ENCODE assay signal across 8 cellular contexts in genomic region chr15:101188517-101189340, GRCh38.
DNase-seq lines count a peak whose midpoint lies in the region; ATAC-seq and TF ChIP-seq lines count a peak whose summit lies in the region.

No MANE protein-coding gene starts in this region.

- H3K9me2 ChIP-seq in GM23248 (ENCODE audit: insufficient read depth), result no peaks in the 10 kb centered on the region

- H2AFZ ChIP-seq in GM23248, result no peak overlapping the region

- POLR2A ChIA-PET in CD4-positive, alpha-beta memory T cell (lab: Charles Lee; ENCODE audit: partially characterized antibody), result no interaction called here

- H3K4me2 ChIP-seq in GM23248 (ENCODE audit: unreplicated experiment), result peak overlapping the region; percentile 70

- no peaks in the 10 kb centered on the region for H4K20me1 ChIP-seq in GM23248 (ENCODE audit: insufficient read depth)

- in situ Hi-C loops in GM23248 (cut with MboI), result no loop called here

- peak; percentile 36 to 58 for ATAC-seq in left cardiac atrium

- CTCF ChIA-PET in CD4-positive, alpha-beta memory T cell (lab: Charles Lee; ENCODE audit: partially characterized antibody), result interaction anchor here (0.7 kb wide), 1 partner anchor 180 kb away, joined by 3 read pairs; no protein-coding TSS in a partner anchor

- no peaks in the 10 kb centered on the region for H3K27me3 Mint-ChIP-seq in CD4-positive, alpha-beta memory T cell
- H3K27me3 Mint-ChIP-seq in stimulated activated naive CD8-positive, alpha-beta T cell treated with anti-CD3 and anti-CD28 coated beads, Interleukin-15, Interleukin-2, amounts not matched to agents 100 ng/mL and 50 ng/mL, for 24 hours, result no peaks in the 10 kb centered on the region

- peak overlapping the region in 6 of 8 donors; percentile 2 to 47 (median 42) for H3K4me3 Mint-ChIP-seq in CD4-positive, alpha-beta memory T cell
- peak overlapping the region; percentile 65 for H3K4me3 Mint-ChIP-seq in stimulated activated naive CD8-positive, alpha-beta T cell treated with anti-CD3 and anti-CD28 coated beads, Interleukin-15, Interleukin-2, amounts not matched to agents 100 ng/mL and 50 ng/mL, for 24 hours

- peaks cover 34% of the 10 kb centered on the region for H3K4me1 ChIP-seq in CD4-positive, alpha-beta memory T cell (ENCODE audit: insufficient read depth, low read length)
- H3K4me1 ChIP-seq in GM23248 (ENCODE audit: insufficient read depth), result peaks cover 65% of the 10 kb centered on the region

- TF ChIP-seq CTCF in WI38 (IDR thresholded peaks at IDR 0.05; ENCODE audit: low read depth, low read length), result no peak

- peaks cover 100% of the 10 kb centered on the region for H3K79me2 ChIP-seq in GM23248 (ENCODE audit: insufficient read depth)

- peaks cover 0 to 4% of the 10 kb centered on the region in 2 donors for H3K36me3 Mint-ChIP-seq in CD4-positive, alpha-beta memory T cell
- peaks cover 28% of the 10 kb centered on the region for H3K36me3 Mint-ChIP-seq in stimulated activated naive CD8-positive, alpha-beta T cell treated with anti-CD3 and anti-CD28 coated beads, Interleukin-15, Interleukin-2, amounts not matched to agents 100 ng/mL and 50 ng/mL, for 24 hours (ENCODE audit: low read depth)

- H3K9me3 Mint-ChIP-seq in CD4-positive, alpha-beta memory T cell, result no peaks in the 10 kb centered on the region
- no peaks in the 10 kb centered on the region for H3K9me3 Mint-ChIP-seq in stimulated activated naive CD8-positive, alpha-beta T cell treated with anti-CD3 and anti-CD28 coated beads, Interleukin-15, Interleukin-2, amounts not matched to agents 100 ng/mL and 50 ng/mL, for 24 hours

- H3F3A ChIP-seq in GM23248 (ENCODE audit: insufficient read depth), result peaks cover 38% of the 10 kb centered on the region

- peak overlapping the region in 4 of 7 donors; percentile 7 to 63 (median 39) for H3K27ac Mint-ChIP-seq in CD4-positive, alpha-beta memory T cell
- H3K27ac Mint-ChIP-seq in stimulated activated naive CD8-positive, alpha-beta T cell treated with anti-CD3 and anti-CD28 coated beads, Interleukin-15, Interleukin-2, amounts not matched to agents 100 ng/mL and 50 ng/mL, for 24 hours, result peak overlapping the region; percentile 96

- H3K36me3 ChIP-seq in CD4-positive, alpha-beta memory T cell (ENCODE audit: insufficient read depth, low read length), result no peaks in the 10 kb centered on the region
- H3K36me3 ChIP-seq in GM23248 (ENCODE audit: low read depth), result no peaks in the 10 kb centered on the region

- intact Hi-C loops in CD4-positive, alpha-beta memory T cell (cut with micrococcal nuclease), result no loop called here
- intact Hi-C loops in left cardiac atrium (cut with DNase I), result loop anchor here in 1 of 2 donors (5.0 kb wide), 1 partner anchor 64 kb away; the partner anchor contains the start of gene CHSY1

- H3K9ac ChIP-seq in GM23248, result peak overlapping the region; percentile 61

- no peaks in the 10 kb centered on the region for H3K27me3 ChIP-seq in CD4-positive, alpha-beta memory T cell (ENCODE audit: insufficient read depth, low read length)
- no peaks in the 10 kb centered on the region for H3K27me3 ChIP-seq in GM23248 (replicated peaks; ENCODE audit: insufficient read depth)

- peaks cover 38 to 61% (median 46%) of the 10 kb centered on the region in 4 donors for H3K4me1 Mint-ChIP-seq in CD4-positive, alpha-beta memory T cell
- H3K4me1 Mint-ChIP-seq in stimulated activated naive CD8-positive, alpha-beta T cell treated with anti-CD3 and anti-CD28 coated beads, Interleukin-15, Interleukin-2, amounts not matched to agents 100 ng/mL and 50 ng/mL, for 24 hours (ENCODE audit: low read depth), result peaks cover 92% of the 10 kb centered on the region

- no peak overlapping the region for H3K27ac ChIP-seq in CD4-positive, alpha-beta memory T cell (ENCODE audit: low read depth, low read length)
- peak overlapping the region; percentile 83 for H3K27ac ChIP-seq in GM23248

- WGBS in GM23248 (ENCODE audit: low coverage in 1 of 2, low lambda C conversion rate in 2 of 2, missing lambda C conversion rate in 2 of 2), 2 experiments, result 59 to 62% methylated on average over 28 of the region's 28 CpGs

- no peaks in the 10 kb centered on the region for H3K9me3 ChIP-seq in CD4-positive, alpha-beta memory T cell (ENCODE audit: control insufficient read depth in 1 of 2, low read length in 2 of 2)
- H3K9me3 ChIP-seq in GM23248 (ENCODE audit: low read depth), result no peaks in the 10 kb centered on the region

- H3K4me3 ChIP-seq in CD4-positive, alpha-beta memory T cell (ENCODE audit: low read length in 2 of 2), result no peak overlapping the region
- H3K4me3 ChIP-seq in GM23248 (peak overlapping the region; percentile 40), WI38 (ENCODE audit: low read depth, low read length) (peak overlapping the region; percentile 59)

- no peak for DNase-seq in CD4-positive, alpha-beta memory T cell
- DNase-seq in GM23248, result peak; percentile 67
- DNase-seq in left cardiac atrium, result peak; percentile 58
- no peak for DNase-seq in NCI-H2029 (lab: John Stamatoyannopoulos, UW)
- no peak for DNase-seq in activated CD4-positive, alpha-beta T cell treated with anti-CD3 and anti-CD28 coated beads for 1 hour
- no peak for DNase-seq in NCI-H510A treated with DMSO at 0.1 percent for 48 hours (lab: John Stamatoyannopoulos, UW)

Comparison
In these comparisons a context has a peak if more than half of its experiments do, and no peak if none do; other contexts are left out.
1. DNase-seq: peak in GM23248 (single experiment) and left cardiac atrium (single experiment); none in CD4-positive, alpha-beta memory T cell (0 of 5), NCI-H2029 (single experiment), activated CD4-positive, alpha-beta T cell treated with anti-CD3 and anti-CD28 coated beads for 1 hour (single experiment) and NCI-H510A treated with DMSO at 0.1 percent for 48 hours (single experiment).
2. H3K4me3 ChIP-seq: peak in GM23248 (single experiment) and WI38 (single experiment); none in CD4-positive, alpha-beta memory T cell (0 of 2).